Comparison of ENCODE assay signal across 1 cellular context in genomic region chr4:17493629-17494028, GRCh38.
TF ChIP-seq lines count a peak whose summit lies in the region.

No MANE protein-coding gene starts in this region.

TF ChIP-seq in K562, 482 proteins besides CTCF, POLR2A, EP300 and RAD21:
- TF ChIP-seq ZNF77 (CRISPR knock-in tag; IDR thresholded peaks at IDR 0.05), result no peak
- peak; percentile 50 for TF ChIP-seq C11orf30 (IDR thresholded peaks at IDR 0.05; ENCODE audit: low read depth)
- no peak for TF ChIP-seq ZBTB9 (CRISPR knock-in tag; IDR thresholded peaks at IDR 0.05)
- TF ChIP-seq CGGBP1 (CRISPR knock-in tag; IDR thresholded peaks at IDR 0.05), result no peak
- peak; percentile 79 for TF ChIP-seq NFE2 (IDR thresholded peaks at IDR 0.05; ENCODE audit: low read depth)
- TF ChIP-seq E4F1 (CRISPR knock-in tag; IDR thresholded peaks at IDR 0.05; ENCODE audit: borderline replicate concordance), result no peak
- peak; percentile 60 for TF ChIP-seq ZNF316 (IDR thresholded peaks at IDR 0.05)
- 0 out of 2 replicates have a peak, but pooled peaks have one; percentile 39 for TF ChIP-seq MAFG (tag; conservative IDR thresholded peaks at IDR 0.05)
- TF ChIP-seq CHD1 (IDR thresholded peaks at IDR 0.05; ENCODE audit: low read length), result no peak
- TF ChIP-seq ARID3A (IDR thresholded peaks at IDR 0.05; ENCODE audit: borderline replicate concordance, low read depth, low read length), result peak; percentile 19; the same call in 1 of the 2 replicates
